In genomic region chr3:53688989-53689388, GRCh38 we compare ENCODE assay signal across 4 cellular contexts.
TF ChIP-seq lines count a peak whose summit lies in the region.

No MANE protein-coding gene starts in this region.

TF ChIP-seq in SK-N-SH, 30 proteins besides CTCF, POLR2A, EP300 and RAD21:
- TF ChIP-seq TAF1 (IDR thresholded peaks at IDR 0.05; ENCODE audit: borderline replicate concordance, low read depth, low read length) (no peak), PBX3 (IDR thresholded peaks at IDR 0.05) (no peak), YY1 (IDR thresholded peaks at IDR 0.05; ENCODE audit: low read depth) (no peak), RFX5 (IDR thresholded peaks at IDR 0.05; ENCODE audit: low read length) (no peak), ELF1 (IDR thresholded peaks at IDR 0.05) (no peak), TEAD4 (IDR thresholded peaks at IDR 0.05; ENCODE audit: borderline replicate concordance, insufficient read depth) (no peak)

TF ChIP-seq in SK-N-SH treated with all-trans-retinoic acid at 6 μM for 48 hours, 23 proteins besides CTCF, POLR2A, EP300 and RAD21:
- TF ChIP-seq ESRRG (CRISPR knock-in tag; IDR thresholded peaks at IDR 0.05) (no peak), TOX (CRISPR knock-in tag; IDR thresholded peaks at IDR 0.05; ENCODE audit: borderline replicate concordance) (no peak), ISL1 (CRISPR knock-in tag; IDR thresholded peaks at IDR 0.05) (no peak), ZFP30 (CRISPR knock-in tag; IDR thresholded peaks at IDR 0.05) (no peak), CSRNP3 (CRISPR knock-in tag; IDR thresholded peaks at IDR 0.05) (no peak), PPARA (CRISPR knock-in tag; IDR thresholded peaks at IDR 0.05; ENCODE audit: borderline replicate concordance) (no peak), ARNTL (CRISPR knock-in tag; IDR thresholded peaks at IDR 0.05; ENCODE audit: borderline replicate concordance, low read depth) (no peak)

TF ChIP-seq in GM23338, 12 proteins besides CTCF, POLR2A, EP300 and RAD21:
- TF ChIP-seq, protein P1, sequence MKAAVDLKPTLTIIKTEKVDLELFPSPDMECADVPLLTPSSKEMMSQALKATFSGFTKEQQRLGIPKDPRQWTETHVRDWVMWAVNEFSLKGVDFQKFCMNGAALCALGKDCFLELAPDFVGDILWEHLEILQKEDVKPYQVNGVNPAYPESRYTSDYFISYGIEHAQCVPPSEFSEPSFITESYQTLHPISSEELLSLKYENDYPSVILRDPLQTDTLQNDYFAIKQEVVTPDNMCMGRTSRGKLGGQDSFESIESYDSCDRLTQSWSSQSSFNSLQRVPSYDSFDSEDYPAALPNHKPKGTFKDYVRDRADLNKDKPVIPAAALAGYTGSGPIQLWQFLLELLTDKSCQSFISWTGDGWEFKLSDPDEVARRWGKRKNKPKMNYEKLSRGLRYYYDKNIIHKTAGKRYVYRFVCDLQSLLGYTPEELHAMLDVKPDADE (IDR thresholded peaks at IDR 0.05) = no peak
- TF ChIP-seq NANOG (IDR thresholded peaks at IDR 0.05; ENCODE audit: borderline replicate concordance) = no peak
- no peak for TF ChIP-seq ZNF331 (CRISPR knock-in tag; IDR thresholded peaks at IDR 0.05; ENCODE audit: low read depth)
- no peak for TF ChIP-seq CREB1 (CRISPR knock-in tag; IDR thresholded peaks at IDR 0.05; ENCODE audit: low read depth)
- TF ChIP-seq ZNF462 (CRISPR knock-in tag; IDR thresholded peaks at IDR 0.05) = no peak
- TF ChIP-seq EZH2phosphoT487 (IDR thresholded peaks at IDR 0.05; ENCODE audit: unreplicated experiment) = no peak
- TF ChIP-seq POLR2AphosphoS5 (IDR thresholded peaks at IDR 0.05; ENCODE audit: low read depth) = no peak
- TF ChIP-seq ZNF114 (CRISPR knock-in tag; IDR thresholded peaks at IDR 0.05) = no peak
- TF ChIP-seq JUNB (IDR thresholded peaks at IDR 0.05; ENCODE audit: unreplicated experiment) = no peak
- TF ChIP-seq EZH2 (IDR thresholded peaks at IDR 0.05; ENCODE audit: low read depth, unreplicated experiment) = no peak

TF ChIP-seq in H1, 55 proteins besides CTCF, POLR2A, EP300 and RAD21:
- no peak for TF ChIP-seq CTBP2 (IDR thresholded peaks at IDR 0.05; ENCODE audit: borderline replicate concordance, insufficient read depth, insufficient read length, low read length)
- no peak for TF ChIP-seq GTF2F1 (IDR thresholded peaks at IDR 0.05; ENCODE audit: borderline replicate concordance, low read depth, low read length)
- TF ChIP-seq RFX5 (IDR thresholded peaks at IDR 0.05; ENCODE audit: borderline replicate concordance, low read depth, low read length) = no peak
- no peak for TF ChIP-seq NANOG (IDR thresholded peaks at IDR 0.05; ENCODE audit: insufficient read depth, low read depth, low read length, poor library complexity, severe bottlenecking)
- TF ChIP-seq CHD2 (IDR thresholded peaks at IDR 0.05; ENCODE audit: low read length) = no peak
- TF ChIP-seq CREB1 (IDR thresholded peaks at IDR 0.05) = no peak
- no peak for TF ChIP-seq BACH1 (IDR thresholded peaks at IDR 0.05; ENCODE audit: low read length)
- no peak for TF ChIP-seq TEAD4 (IDR thresholded peaks at IDR 0.05; ENCODE audit: low read depth, low read length)
- no peak for TF ChIP-seq SIN3A (conservative IDR thresholded peaks at IDR 0.05 in 1 of 2, IDR thresholded peaks at IDR 0.05 in 1 of 2; ENCODE audit: low read depth in 1 of 2, low read length in 2 of 2)
- TF ChIP-seq EGR1 (IDR thresholded peaks at IDR 0.05; ENCODE audit: borderline replicate concordance, low read depth, low read length) = no peak
